In the genomic region with DNA sequence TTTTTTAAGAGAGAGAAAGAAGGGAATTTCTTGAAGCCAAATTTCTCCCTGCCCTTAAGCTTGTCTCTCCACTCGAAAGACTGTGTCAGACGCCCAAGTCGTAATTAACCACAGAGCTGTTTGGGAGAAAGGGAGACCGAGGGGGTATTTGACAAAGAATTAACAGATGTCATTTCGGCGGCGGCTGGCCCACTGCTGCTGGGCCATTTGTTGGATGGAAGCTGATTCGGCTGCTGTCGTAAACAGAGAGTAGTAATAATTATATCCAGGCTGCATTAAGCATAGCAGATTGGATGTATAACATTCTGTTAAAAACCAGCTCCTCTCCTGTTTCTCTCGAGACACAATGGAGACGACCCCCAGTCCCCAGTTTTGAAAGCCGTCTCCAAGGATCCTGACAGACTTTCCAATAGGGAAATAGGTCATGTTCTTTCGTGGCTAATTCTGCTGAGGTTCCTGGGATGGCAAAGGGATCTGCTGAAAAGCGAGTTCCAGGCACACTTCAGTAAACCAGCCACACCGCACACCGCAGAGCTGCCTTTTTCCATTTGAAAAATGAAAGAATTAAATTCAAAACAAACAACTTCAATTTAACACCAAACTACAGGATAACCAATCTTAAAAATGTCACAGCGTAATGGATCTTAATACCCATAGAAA, we compare ENCODE assay signal across 12 cellular contexts.
A peak's percentile ranks its signal among the peaks of the same experiment; 100 is the strongest.
DNase-seq lines count a peak whose midpoint lies in the region; ATAC-seq lines count a peak whose summit lies in the region.
"Had no signal": no experiment of that assay in that cellular context is flagged by ENCODE, and none has a peak within 500 bp of the region (broad histone marks: within the 10 kb centered on the region; RNA-seq: fewer than 3 reads in every experiment).

No MANE protein-coding gene starts in this region.

- WGBS in mesodermal cell (ENCODE audit: insufficient coverage in 2 of 2), 2 experiments: 71 to 79% methylated on average over 11 to 12 of the region's 17 CpGs

- H3K4me3 ChIP-seq in mesodermal cell (ENCODE audit: extremely low read depth, insufficient read depth, low read length, poor library complexity, severe bottlenecking): no peak overlapping the region
- H3K4me3 ChIP-seq: colonic mucosa had no signal

- H3K27ac ChIP-seq in cingulate gyrus (ENCODE audit: low read depth, low read length) (peak overlapping the region; percentile 48), mesodermal cell (ENCODE audit: low read depth, low read length, severe bottlenecking) (peak overlapping the region; percentile 62)
- H3K27ac ChIP-seq: colonic mucosa had no signal

- DNase-seq in NCI-H69 (lab: John Stamatoyannopoulos, UW) (peak; percentile 57), superior temporal gyrus (ENCODE audit: extremely low spot score) (peak; percentile 24), iPS-NIHi7 (ENCODE audit: extremely low spot score) (no peak)
- no peak for DNase-seq in activated CD4-positive, alpha-beta T cell treated with anti-CD3 and anti-CD28 coated beads for 1 hour
- DNase-seq: activated CD4-positive, CD25-positive, alpha-beta regulatory T cell; colonic mucosa; naive thymus-derived CD4-positive, alpha-beta T cell; NCI-H2081 treated with DMSO at 0.1 percent for 48 hours; stimulated activated CD4-positive, alpha-beta T cell treated with anti-CD3 and anti-CD28 coated beads, Interleukin-1b, Interleukin-23, amount 100 ng/mL, for 48 hours had no signal

- ATAC-seq in HG03378 (IDR thresholded peaks at IDR 0.05; ENCODE audit: unreplicated experiment): no peak
- ATAC-seq: naive thymus-derived CD4-positive, alpha-beta T cell had no signal

- H3K4me1 ChIP-seq in mesodermal cell (ENCODE audit: control insufficient read depth, insufficient read depth, low read length, poor library complexity, severe bottlenecking): peaks cover 20% of the 10 kb centered on the region
- H3K4me1 ChIP-seq: colonic mucosa had no signal

- no peaks in the 10 kb centered on the region for H3K36me3 ChIP-seq in mesodermal cell (ENCODE audit: control insufficient read depth, insufficient read depth, low read length)
- H3K36me3 ChIP-seq: colonic mucosa had no signal

- H3K9me3 ChIP-seq in mesodermal cell (ENCODE audit: control insufficient read depth, low read length): no peaks in the 10 kb centered on the region
- H3K9me3 ChIP-seq: colonic mucosa had no signal

Comparison
In these comparisons a context has a peak if more than half of its experiments do, and no peak if none do; other contexts are left out.
1. DNase-seq: peak in NCI-H69 (single experiment) and superior temporal gyrus (single experiment); none in activated CD4-positive, alpha-beta T cell treated with anti-CD3 and anti-CD28 coated beads for 1 hour (single experiment) and iPS-NIHi7 (single experiment).